ENCODE assay signal across 12 cellular contexts in genomic region chr1:79667848-79668696, GRCh38.
DNase-seq lines count a peak whose midpoint lies in the region; ATAC-seq lines count a peak whose summit lies in the region.
"Had no signal": no experiment of that assay in that cellular context is flagged by ENCODE, and none has a peak within 500 bp of the region (broad histone marks: within the 10 kb centered on the region; RNA-seq: fewer than 3 reads in every experiment).

No MANE protein-coding gene starts in this region.

- DNase-seq in neuronal stem cell (ENCODE audit: low spot score), result no peak
- no peak for DNase-seq in NCI-H1105 treated with DMSO at 0.1 percent for 48 hours (lab: John Stamatoyannopoulos, UW)
- no peak for DNase-seq in NCI-H2171 (lab: John Stamatoyannopoulos, UW)
- no peak for DNase-seq in NCI-H526 treated with DMSO at 0.1 percent for 48 hours (lab: John Stamatoyannopoulos, UW)
- DNase-seq: activated CD4-positive, alpha-beta T cell treated with anti-CD3 and anti-CD28 coated beads, Interleukin-2, amount 50 U/mL, for 4 hours; DMS 273 treated with DMSO at 0.1 percent for 48 hours; NCI-H524; right lobe of liver had no signal

- H3K4me1 ChIP-seq in neuronal stem cell (ENCODE audit: control insufficient read depth in 2 of 2, insufficient read depth in 1 of 2, low read depth in 1 of 2, low read length in 2 of 2), result peaks cover 1 to 10% of the 10 kb centered on the region in 2 donors
- H3K4me1 ChIP-seq: right lobe of liver, vagina had no signal

- no peaks in the 10 kb centered on the region for H3K9me3 ChIP-seq in neuronal stem cell (replicated peaks in 1 of 2; ENCODE audit: control insufficient read depth in 2 of 2, insufficient read depth in 1 of 2, low read depth in 1 of 2, low read length in 2 of 2)
- H3K9me3 ChIP-seq: right lobe of liver, vagina had no signal

- H3K14ac ChIP-seq in neuronal stem cell (ENCODE audit: low read length), result no peak overlapping the region

- no peak overlapping the region for H2BK15ac ChIP-seq in neuronal stem cell (ENCODE audit: low read length)

- H2AK5ac ChIP-seq in neuronal stem cell (ENCODE audit: low read depth, low read length), result no peak overlapping the region

- no peak overlapping the region for H3K4ac ChIP-seq in neuronal stem cell (ENCODE audit: low read length)

- no peak overlapping the region for H2BK12ac ChIP-seq in neuronal stem cell (ENCODE audit: low read length)

- H3K27me3 ChIP-seq in neuronal stem cell (ENCODE audit: control insufficient read depth in 3 of 3, insufficient read depth in 3 of 3, low read depth in 1 of 3, low read length in 3 of 3), result no peaks in the 10 kb centered on the region
- H3K27me3 ChIP-seq: right lobe of liver, vagina had no signal

- no peak overlapping the region for H3K4me3 ChIP-seq in neuronal stem cell (ENCODE audit: low read length in 2 of 2)
- H3K4me3 ChIP-seq: right lobe of liver, vagina had no signal

- no peaks in the 10 kb centered on the region for H3K36me3 ChIP-seq in neuronal stem cell (replicated peaks in 1 of 2; ENCODE audit: control insufficient read depth in 2 of 2, insufficient read depth in 2 of 2, low read length in 2 of 2)
- H3K36me3 ChIP-seq: right lobe of liver, vagina had no signal

- H3K23ac ChIP-seq in neuronal stem cell (ENCODE audit: low read depth, low read length, poor library complexity), result no peak overlapping the region

- no peak overlapping the region for H3K9ac ChIP-seq in neuronal stem cell (ENCODE audit: low read depth, low read length, poor library complexity)

- no peak overlapping the region for H2BK120ac ChIP-seq in neuronal stem cell (ENCODE audit: low read depth, low read length)

- ATAC-seq in GM19035 (IDR thresholded peaks at IDR 0.05; ENCODE audit: unreplicated experiment) (peak; percentile 71), HG02571 (IDR thresholded peaks at IDR 0.05; ENCODE audit: unreplicated experiment) (peak; percentile 77), HG03354 (IDR thresholded peaks at IDR 0.05; ENCODE audit: poor library complexity, severe bottlenecking, unreplicated experiment) (peak; percentile 98)
- ATAC-seq: right lobe of liver had no signal

- peak overlapping the region; percentile 27 for H2AFZ ChIP-seq in neuronal stem cell (ENCODE audit: low read length)

- H2BK5ac ChIP-seq in neuronal stem cell (ENCODE audit: low read length), result no peak overlapping the region

- no peak overlapping the region for H3K27ac ChIP-seq in neuronal stem cell (replicated peaks; ENCODE audit: low read length)
- H3K27ac ChIP-seq: right lobe of liver, vagina had no signal

- no peak overlapping the region for H4K91ac ChIP-seq in neuronal stem cell (ENCODE audit: low read depth, low read length, poor library complexity)

- no peak overlapping the region for H4K8ac ChIP-seq in neuronal stem cell (ENCODE audit: low read depth, low read length)

- H3K18ac ChIP-seq in neuronal stem cell (ENCODE audit: low read length), result no peak overlapping the region

- no peak overlapping the region for H3K4me2 ChIP-seq in neuronal stem cell (ENCODE audit: insufficient read depth, low read length, poor library complexity, severe bottlenecking)

- WGBS in neuronal stem cell (ENCODE audit: extremely low coverage in 2 of 2, insufficient read length in 2 of 2, insufficient replicate concordance in 1 of 2), 2 donors, result no CpG with 5 or more reads among the region's 3 CpGs

- no peaks in the 10 kb centered on the region for H3K79me1 ChIP-seq in neuronal stem cell (ENCODE audit: low read depth, low read length)
